23 cellular contexts compared by ENCODE assay signal in the genomic region with DNA sequence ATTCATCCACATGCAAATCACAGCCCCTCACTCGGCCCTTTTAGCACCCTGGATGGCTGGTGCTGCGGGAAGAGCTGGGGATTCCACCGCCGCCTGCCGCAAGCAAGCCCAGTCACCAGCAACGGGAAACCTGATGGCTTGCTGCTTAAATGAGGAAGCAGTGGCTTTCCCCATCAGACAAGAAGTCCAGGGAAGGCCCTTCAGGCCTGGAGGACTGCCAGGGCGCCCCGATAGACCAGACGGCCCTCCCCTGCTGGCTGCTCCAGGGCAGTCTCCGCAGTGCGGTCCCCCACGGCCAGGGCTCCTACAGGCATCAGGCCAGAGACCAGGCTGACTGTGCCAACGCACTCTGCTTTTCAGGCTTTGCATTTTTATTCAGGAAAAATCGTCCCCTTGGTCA.
"Had no signal": no experiment of that assay in that cellular context is flagged by ENCODE, and none has a peak within 500 bp of the region (broad histone marks: within the 10 kb centered on the region; RNA-seq: fewer than 3 reads in every experiment).

No MANE protein-coding gene starts in this region.

- H3K9me3 ChIP-seq: gastroesophageal sphincter, left lung, neutrophil, suprapubic skin, upper lobe of left lung had no signal

- H3K27ac ChIP-seq: epithelial cell of prostate, gastroesophageal sphincter, hepatocyte, left lung, neutrophil, skin epidermis, suprapubic skin, upper lobe of left lung had no signal

- H3K36me3 ChIP-seq: gastroesophageal sphincter, left lung, neutrophil, suprapubic skin, upper lobe of left lung had no signal

- H3K4me1 ChIP-seq: gastroesophageal sphincter, left lung, suprapubic skin, upper lobe of left lung had no signal

- ATAC-seq: activated CD8-positive, alpha-beta T cell treated with anti-CD3 and anti-CD28 coated beads, Interleukin-2, amount 10 ng/mL, durations not matched to agents 7 days and 5 days; gastroesophageal sphincter; left lung; mucosa of descending colon; naive thymus-derived CD4-positive, alpha-beta T cell; right cardiac atrium; T-helper 17 cell had no signal

- H3K4me3 ChIP-seq: gastroesophageal sphincter, hepatocyte, left lung, mucosa of descending colon, skin epidermis, suprapubic skin, upper lobe of left lung had no signal

- DNase-seq: activated CD4-positive, alpha-beta T cell treated with anti-CD3 and anti-CD28 coated beads for 4 hours; activated CD8-positive, alpha-beta T cell treated with anti-CD3 and anti-CD28 coated beads, Interleukin-2, amount 10 ng/mL, durations not matched to agents 7 days and 5 days; activated gamma-delta T cell treated with Interleukin-2 at 50 U/mL for 16 hours; amniotic stem cell; cerebellar nuclear complex; kidney; left lung; mammary epithelial cell; mucosa of descending colon; naive thymus-derived CD4-positive, alpha-beta T cell; right cardiac atrium; stimulated activated CD4-positive, alpha-beta T cell treated with anti-CD3 and anti-CD28 coated beads, Interleukin-15, amount 100 ng/mL, for 24 hours; stimulated activated CD4-positive, alpha-beta T cell treated with anti-CD3 and anti-CD28 coated beads, Interleukin-4, amount 100 ng/mL, for 24 hours; stimulated activated CD8-positive, alpha-beta memory T cell treated with anti-CD3 and anti-CD28 coated beads, Interleukin-4, amount 100 ng/mL, for 48 hours; stimulated activated naive CD4-positive, alpha-beta T cell treated with Interleukin-2 at 50 U/mL for 16 hours; T-helper 17 cell had no signal

- H3K27me3 ChIP-seq: hepatocyte, neutrophil, upper lobe of left lung had no signal
